Comparison of ENCODE assay signal across 8 cellular contexts in genomic region chr6:17706580-17707370, GRCh38. TPM values are rescaled to one million over a fixed set of nuclear protein-coding genes. Genes with fewer than 3 reads are reported as not detected.
A peak's percentile ranks its signal among the peaks of the same experiment; 100 is the strongest.
DNase-seq lines count a peak whose midpoint lies in the region; ATAC-seq lines count a peak whose summit lies in the region.

TSS of gene NUP153 (minus strand) at chr6:17706925. CDS start at chr6:17706387, 538 bp downstream.

- peaks cover 48% of the 10 kb centered on the region for H3K36me3 Mint-ChIP-seq in effector memory CD8-positive, alpha-beta T cell (ENCODE audit: insufficient read depth)

- peaks cover 26 to 33% of the 10 kb centered on the region in 2 donors for H3K4me1 Mint-ChIP-seq in effector memory CD8-positive, alpha-beta T cell (ENCODE audit: low read depth in 2 of 2)

- no peaks in the 10 kb centered on the region for H3K27me3 Mint-ChIP-seq in effector memory CD8-positive, alpha-beta T cell

- ATAC-seq in GM21360 (IDR thresholded peaks at IDR 0.05; ENCODE audit: unreplicated experiment): peak; percentile 62
- ATAC-seq in effector memory CD8-positive, alpha-beta T cell (replicated peaks): peak; percentile 74

- H3K4me3 Mint-ChIP-seq in effector memory CD8-positive, alpha-beta T cell: peak within 1 kb of the TSS; percentile 85 to 87

- DNase-seq in COLO668 (lab: John Stamatoyannopoulos, UW; ENCODE audit: unreplicated experiment) (peak; percentile 97), HT1080 (ENCODE audit: low read depth) (peak; percentile 97), NOMO-1 treated with DMSO at 0.1 percent for 48 hours (lab: John Stamatoyannopoulos, UW; ENCODE audit: unreplicated experiment) (peak; percentile 95), medulla oblongata (ENCODE audit: extremely low spot score) (peak; percentile 99)
- DNase-seq in activated CD8-positive, alpha-beta memory T cell treated with anti-CD3 and anti-CD28 coated beads for 4 hours (ENCODE audit: low read depth in 2 of 2): peak; percentile 99 to 100
- DNase-seq in effector memory CD8-positive, alpha-beta T cell: peak; percentile 100
- DNase-seq in stimulated activated CD8-positive, alpha-beta memory T cell treated with anti-CD3 and anti-CD28 coated beads, Interleukin-12 subunit alpha, Interleukin-12 subunit beta, amount 100 ng/mL, for 1 hour (ENCODE audit: low read depth): peak; percentile 100

- H3K27ac Mint-ChIP-seq in effector memory CD8-positive, alpha-beta T cell: peak within 1 kb of the TSS; percentile 93 to 94

- H3K9me3 Mint-ChIP-seq in effector memory CD8-positive, alpha-beta T cell: no peaks in the 10 kb centered on the region

RNA-seq across cellular contexts. Expression of gene NUP153, which starts in this region (rescaled TPM):
- 38.2 and 49.2 TPM in 2 replicates for total RNA-seq in HT1080 (2014; rRNA removed; shearing (Covaris generic))
- 32.9 and 38.6 TPM in 2 replicates for polyA plus RNA-seq in HT1080 (2015; cell fraction: cytosol; rRNA removed)
- 96.1 and 97.1 TPM in 2 replicates for polyA plus RNA-seq in HT1080 (2015; cell fraction: nucleus; rRNA removed)

Comparison
In these comparisons a context has a peak if more than half of its experiments do, and no peak if none do; other contexts are left out.
1. Peak in every context shown above with its lines: DNase-seq and ATAC-seq.